In the genomic region with DNA sequence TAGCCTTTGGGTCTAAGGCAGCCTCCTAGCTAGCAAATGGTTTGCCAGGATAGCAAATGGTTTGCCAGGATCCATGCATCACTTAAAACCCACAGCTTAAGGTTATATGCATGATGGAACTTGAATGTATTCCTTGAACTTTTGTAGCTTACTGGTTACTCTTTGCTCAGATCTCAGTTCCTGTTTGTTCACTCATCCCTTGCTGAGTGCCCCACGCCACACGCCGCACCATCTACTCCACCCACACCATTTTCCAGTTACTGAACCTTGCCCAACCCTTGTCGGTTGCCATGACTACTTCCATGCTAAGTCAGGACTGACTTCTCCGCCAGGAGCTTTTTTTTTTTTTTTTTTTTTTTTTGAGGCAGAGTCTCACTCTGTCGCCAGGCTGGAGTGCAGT, we compare ENCODE assay signal across 11 cellular contexts. TPM values are rescaled to one million over a fixed set of nuclear protein-coding genes. Genes with fewer than 3 reads are reported as not detected.
DNase-seq lines count a peak whose midpoint lies in the region; ATAC-seq and TF ChIP-seq lines count a peak whose summit lies in the region.
"Had no signal": no experiment of that assay in that cellular context is flagged by ENCODE, and none has a peak within 500 bp of the region (broad histone marks: within the 10 kb centered on the region; RNA-seq: fewer than 3 reads in every experiment).

No MANE protein-coding gene starts in this region.

- H3K9me3 ChIP-seq in hepatocyte (ENCODE audit: low read depth): no peaks in the 10 kb centered on the region

- TF ChIP-seq CTCF in AG10803 (conservative IDR thresholded peaks at IDR 0.05; ENCODE audit: low read length) (no peak), hepatocyte (IDR thresholded peaks at IDR 0.05; ENCODE audit: poor library complexity) (no peak), HFFc6 (IDR thresholded peaks at IDR 0.05) (no peak), foreskin fibroblast (IDR thresholded peaks at IDR 0.05; ENCODE audit: low read depth, low read length) (no peak)

- H3K27ac ChIP-seq in hepatocyte: peak overlapping the region; percentile 85

- no peaks in the 10 kb centered on the region for H4K20me1 ChIP-seq in hepatocyte (ENCODE audit: insufficient read depth, poor library complexity, severe bottlenecking)

- H2AFZ ChIP-seq in hepatocyte: no peak overlapping the region

- H3K27ac Mint-ChIP-seq in HFFc6: no peak overlapping the region
- H3K27ac Mint-ChIP-seq: activated naive CD8-positive, alpha-beta T cell had no signal

- H3K4me1 ChIP-seq in hepatocyte (ENCODE audit: insufficient read depth): peaks cover 6% of the 10 kb centered on the region

- no peak overlapping the region for H3K4me3 Mint-ChIP-seq in HFFc6
- H3K4me3 Mint-ChIP-seq: activated naive CD8-positive, alpha-beta T cell; neural crest cell had no signal

- H3K36me3 ChIP-seq in hepatocyte (replicated peaks; ENCODE audit: insufficient read depth, low read depth): no peaks in the 10 kb centered on the region

- H3K4me1 Mint-ChIP-seq in HFFc6 (ENCODE audit: low read depth): peaks cover 5% of the 10 kb centered on the region

- 59% methylated on average over 6 of the region's 6 CpGs for WGBS in hepatocyte (ENCODE audit: low lambda C conversion rate, missing lambda C conversion rate)

- no peaks in the 10 kb centered on the region for H3K9me3 Mint-ChIP-seq in HFFc6

- no peaks in the 10 kb centered on the region for H3K27me3 ChIP-seq in hepatocyte

- H3K27me3 Mint-ChIP-seq in HFFc6 (ENCODE audit: insufficient read depth): no peaks in the 10 kb centered on the region; the same call in 1 of the 2 replicates
- H3K27me3 Mint-ChIP-seq: activated naive CD8-positive, alpha-beta T cell had no signal

- no peak overlapping the region for H3K4me3 ChIP-seq in AG10803 (ENCODE audit: low read length)
- no peak overlapping the region for H3K4me3 ChIP-seq in hepatocyte
- H3K4me3 ChIP-seq in foreskin fibroblast (ENCODE audit: low read depth in 1 of 2, low read length in 2 of 2): no peak overlapping the region

- no peaks in the 10 kb centered on the region for H3K36me3 Mint-ChIP-seq in HFFc6 (ENCODE audit: low read depth)
- H3K36me3 Mint-ChIP-seq: activated naive CD8-positive, alpha-beta T cell had no signal

- H3K9me2 ChIP-seq in hepatocyte (replicated peaks; ENCODE audit: insufficient read depth): no peaks in the 10 kb centered on the region

- peak; percentile 62 for DNase-seq in AG10803 (ENCODE audit: low read depth)
- DNase-seq in NCI-H2227 (lab: John Stamatoyannopoulos, UW; ENCODE audit: unreplicated experiment): peak; percentile 89
- peak; percentile 81 for DNase-seq in hepatocyte (ENCODE audit: low spot score)
- no peak for DNase-seq in HFFc6
- DNase-seq in NK-92 (lab: John Stamatoyannopoulos, UW; ENCODE audit: unreplicated experiment): no peak
- DNase-seq in foreskin fibroblast: no peak

- H3K4me2 ChIP-seq in hepatocyte: peak overlapping the region; percentile 52

- peak; percentile 76 for ATAC-seq in GM18508 (IDR thresholded peaks at IDR 0.05; ENCODE audit: insufficient read depth, unreplicated experiment)
- ATAC-seq in HG02870 (IDR thresholded peaks at IDR 0.05; ENCODE audit: unreplicated experiment): peak; percentile 81
- ATAC-seq: HCT116 had no signal

- no peaks in the 10 kb centered on the region for H3K79me2 ChIP-seq in hepatocyte

RNA-seq across cellular contexts. Expression of a gene that starts 29.5 kb away (rescaled TPM):
- 36.1 and 38.1 TPM in 2 replicates for total RNA-seq in hepatocyte
- polyA plus RNA-seq in hepatocyte: 7.9 and 13.7 TPM in 2 replicates
- total RNA-seq in HFFc6 (2021; fragmentation: NEBNext Ultra II Directional; extraction: Animal tissue kit (Norgen Biotek cat#: 25700)): 10 to 100 TPM; 34.4 to 48.4 (median 38.8) TPM

Comparison
In these comparisons a context has a peak if more than half of its experiments do, and no peak if none do; other contexts are left out.
1. DNase-seq: peak in AG10803 (single experiment), NCI-H2227 (single experiment) and hepatocyte (single experiment); none in HFFc6 (single experiment), NK-92 (single experiment) and foreskin fibroblast (0 of 2).